Comparison of ENCODE assay signal across 18 cellular contexts in genomic region chr6:40355532-40355931, GRCh38.
"Had no signal": no experiment of that assay in that cellular context is flagged by ENCODE, and none has a peak within 500 bp of the region (broad histone marks: within the 10 kb centered on the region; RNA-seq: fewer than 3 reads in every experiment).

No MANE protein-coding gene starts in this region.

- H3K9me3 ChIP-seq: mucosa of descending colon, neutrophil, suprapubic skin, thyroid gland, upper lobe of left lung, vagina had no signal

- H2AFZ ChIP-seq: hepatocyte had no signal

- H3K4me3 Mint-ChIP-seq: naive thymus-derived CD8-positive, alpha-beta T cell had no signal

- ATAC-seq: mucosa of descending colon; naive thymus-derived CD8-positive, alpha-beta T cell had no signal

- DNase-seq: dermis blood vessel endothelial cell; erythroblast; foreskin melanocyte; kidney glomerular epithelial cell; mammary epithelial cell; mucosa of descending colon; naive thymus-derived CD8-positive, alpha-beta T cell; posterior cingulate gyrus; stimulated activated CD4-positive, alpha-beta T cell treated with anti-CD3 and anti-CD28 coated beads, Interleukin-2, amount 100 ng/mL, for 48 hours; thyroid gland; upper lobe of left lung had no signal

- H3K4me3 ChIP-seq: hepatocyte, mucosa of descending colon, smooth muscle cell, suprapubic skin, thyroid gland, upper lobe of left lung, vagina had no signal

- H3K27me3 ChIP-seq: hepatocyte, neutrophil, thyroid gland, upper lobe of left lung, vagina had no signal

- H3K4me1 Mint-ChIP-seq: naive thymus-derived CD8-positive, alpha-beta T cell had no signal

- H3K36me3 ChIP-seq: neutrophil, suprapubic skin, thyroid gland, upper lobe of left lung, vagina had no signal

- H3K4me1 ChIP-seq: suprapubic skin, upper lobe of left lung, vagina had no signal

- H3K9me3 Mint-ChIP-seq: naive thymus-derived CD8-positive, alpha-beta T cell had no signal

- H3K36me3 Mint-ChIP-seq: naive thymus-derived CD8-positive, alpha-beta T cell had no signal

- H3K27ac ChIP-seq: hepatocyte, neutrophil, suprapubic skin, thyroid gland, upper lobe of left lung, vagina had no signal

- H3K4me2 ChIP-seq: hepatocyte, smooth muscle cell had no signal

- FAIRE-seq: colon, endothelial cell of umbilical vein had no signal

- H3K79me2 ChIP-seq: hepatocyte had no signal
